ENCODE assay signal across 1 cellular context in the genomic region with DNA sequence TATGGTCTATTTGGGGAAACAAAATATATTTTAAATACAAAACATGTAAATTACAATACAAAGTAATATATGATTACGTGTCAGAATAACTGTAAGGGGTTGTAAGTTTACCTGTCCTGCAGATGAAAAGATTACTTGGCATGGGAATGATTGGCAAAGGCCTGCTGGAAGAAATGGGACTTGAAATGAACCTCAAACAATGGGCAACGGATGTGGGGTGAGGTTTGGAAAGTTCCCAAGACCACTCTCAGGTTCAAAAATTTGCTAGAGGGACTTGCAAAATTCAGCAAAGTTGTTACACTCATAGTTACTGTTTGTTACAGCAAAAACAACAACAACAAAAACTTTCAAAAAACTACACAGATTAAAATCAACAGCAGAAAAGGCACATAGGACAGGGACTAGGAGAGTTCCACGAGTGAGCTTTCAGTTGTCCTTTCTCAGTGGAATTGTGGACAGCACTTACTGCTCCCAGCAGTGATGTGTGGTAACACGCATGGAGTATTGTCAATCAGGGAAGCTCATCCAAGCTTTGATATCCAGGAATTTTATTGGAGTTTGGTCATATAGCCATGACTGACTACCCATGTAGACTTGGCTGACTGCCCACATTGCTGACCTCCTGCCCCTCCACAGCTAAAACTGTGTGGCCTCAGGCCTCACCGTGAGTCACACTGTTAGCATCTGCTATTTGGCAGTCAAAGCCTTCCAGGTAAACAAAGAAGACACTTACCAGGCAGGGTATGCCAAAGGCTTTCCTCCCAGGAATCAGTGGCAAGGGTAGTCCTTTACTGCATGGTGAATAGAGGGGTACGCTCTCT.
TF ChIP-seq lines count a peak whose summit lies in the region.

No MANE protein-coding gene starts in this region.

TF ChIP-seq in HepG2, 621 proteins besides CTCF, POLR2A, EP300 and RAD21 (continued from another document and continues in another):
- TF ChIP-seq ZNF407 (CRISPR knock-in tag; IDR thresholded peaks at IDR 0.05; ENCODE audit: not compliant biosample characterization) (no peak), NFYC (CRISPR knock-in tag; IDR thresholded peaks at IDR 0.05) (no peak), ZNF326 (CRISPR knock-in tag; IDR thresholded peaks at IDR 0.05; ENCODE audit: borderline replicate concordance) (no peak), SALL1 (CRISPR knock-in tag; IDR thresholded peaks at IDR 0.05) (peak; percentile 99), ZNF317 (CRISPR knock-in tag; IDR thresholded peaks at IDR 0.05) (no peak), PITX1 (CRISPR knock-in tag; IDR thresholded peaks at IDR 0.05) (peak; percentile 33; the same call in 1 of the 2 replicates), NFAT5 (CRISPR knock-in tag; IDR thresholded peaks at IDR 0.05) (no peak), SPEN (CRISPR knock-in tag; IDR thresholded peaks at IDR 0.05; ENCODE audit: low read depth) (no peak), ZNF205 (CRISPR knock-in tag; IDR thresholded peaks at IDR 0.05) (no peak), ZBTB21 (CRISPR knock-in tag; IDR thresholded peaks at IDR 0.05) (no peak), ZBTB8A (CRISPR knock-in tag; IDR thresholded peaks at IDR 0.05; ENCODE audit: borderline replicate concordance, low read depth) (no peak), ZFP91 (CRISPR knock-in tag; IDR thresholded peaks at IDR 0.05; ENCODE audit: borderline replicate concordance) (no peak), BATF2 (CRISPR knock-in tag; IDR thresholded peaks at IDR 0.05) (no peak), ZBTB42 (CRISPR knock-in tag; IDR thresholded peaks at IDR 0.05) (no peak), ZNF7 (CRISPR knock-in tag; IDR thresholded peaks at IDR 0.05) (peak; percentile 46; the same call in 1 of the 2 replicates), ZNF24 (IDR thresholded peaks at IDR 0.05) (no peak), ZNF777 (CRISPR knock-in tag; IDR thresholded peaks at IDR 0.05) (no peak), SNAI1 (CRISPR knock-in tag; IDR thresholded peaks at IDR 0.05; ENCODE audit: borderline replicate concordance) (no peak), ZNF75D (CRISPR knock-in tag; IDR thresholded peaks at IDR 0.05; ENCODE audit: borderline replicate concordance) (no peak)
- TF ChIP-seq, protein P1, sequence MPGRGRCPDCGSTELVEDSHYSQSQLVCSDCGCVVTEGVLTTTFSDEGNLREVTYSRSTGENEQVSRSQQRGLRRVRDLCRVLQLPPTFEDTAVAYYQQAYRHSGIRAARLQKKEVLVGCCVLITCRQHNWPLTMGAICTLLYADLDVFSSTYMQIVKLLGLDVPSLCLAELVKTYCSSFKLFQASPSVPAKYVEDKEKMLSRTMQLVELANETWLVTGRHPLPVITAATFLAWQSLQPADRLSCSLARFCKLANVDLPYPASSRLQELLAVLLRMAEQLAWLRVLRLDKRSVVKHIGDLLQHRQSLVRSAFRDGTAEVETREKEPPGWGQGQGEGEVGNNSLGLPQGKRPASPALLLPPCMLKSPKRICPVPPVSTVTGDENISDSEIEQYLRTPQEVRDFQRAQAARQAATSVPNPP (CRISPR knock-in tag; IDR thresholded peaks at IDR 0.05), result no peak
- TF ChIP-seq, protein P2, sequence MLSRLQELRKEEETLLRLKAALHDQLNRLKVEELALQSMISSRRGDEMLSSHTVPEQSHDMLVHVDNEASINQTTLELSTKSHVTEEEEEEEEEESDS (CRISPR knock-in tag; IDR thresholded peaks at IDR 0.05; ENCODE audit: borderline replicate concordance), result no peak
- TF ChIP-seq, protein P3, sequence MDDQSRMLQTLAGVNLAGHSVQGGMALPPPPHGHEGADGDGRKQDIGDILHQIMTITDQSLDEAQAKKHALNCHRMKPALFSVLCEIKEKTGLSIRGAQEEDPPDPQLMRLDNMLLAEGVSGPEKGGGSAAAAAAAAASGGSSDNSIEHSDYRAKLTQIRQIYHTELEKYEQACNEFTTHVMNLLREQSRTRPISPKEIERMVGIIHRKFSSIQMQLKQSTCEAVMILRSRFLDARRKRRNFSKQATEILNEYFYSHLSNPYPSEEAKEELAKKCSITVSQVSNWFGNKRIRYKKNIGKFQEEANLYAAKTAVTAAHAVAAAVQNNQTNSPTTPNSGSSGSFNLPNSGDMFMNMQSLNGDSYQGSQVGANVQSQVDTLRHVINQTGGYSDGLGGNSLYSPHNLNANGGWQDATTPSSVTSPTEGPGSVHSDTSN (CRISPR knock-in tag; IDR thresholded peaks at IDR 0.05; ENCODE audit: borderline replicate concordance), result no peak
- TF ChIP-seq, protein P4, sequence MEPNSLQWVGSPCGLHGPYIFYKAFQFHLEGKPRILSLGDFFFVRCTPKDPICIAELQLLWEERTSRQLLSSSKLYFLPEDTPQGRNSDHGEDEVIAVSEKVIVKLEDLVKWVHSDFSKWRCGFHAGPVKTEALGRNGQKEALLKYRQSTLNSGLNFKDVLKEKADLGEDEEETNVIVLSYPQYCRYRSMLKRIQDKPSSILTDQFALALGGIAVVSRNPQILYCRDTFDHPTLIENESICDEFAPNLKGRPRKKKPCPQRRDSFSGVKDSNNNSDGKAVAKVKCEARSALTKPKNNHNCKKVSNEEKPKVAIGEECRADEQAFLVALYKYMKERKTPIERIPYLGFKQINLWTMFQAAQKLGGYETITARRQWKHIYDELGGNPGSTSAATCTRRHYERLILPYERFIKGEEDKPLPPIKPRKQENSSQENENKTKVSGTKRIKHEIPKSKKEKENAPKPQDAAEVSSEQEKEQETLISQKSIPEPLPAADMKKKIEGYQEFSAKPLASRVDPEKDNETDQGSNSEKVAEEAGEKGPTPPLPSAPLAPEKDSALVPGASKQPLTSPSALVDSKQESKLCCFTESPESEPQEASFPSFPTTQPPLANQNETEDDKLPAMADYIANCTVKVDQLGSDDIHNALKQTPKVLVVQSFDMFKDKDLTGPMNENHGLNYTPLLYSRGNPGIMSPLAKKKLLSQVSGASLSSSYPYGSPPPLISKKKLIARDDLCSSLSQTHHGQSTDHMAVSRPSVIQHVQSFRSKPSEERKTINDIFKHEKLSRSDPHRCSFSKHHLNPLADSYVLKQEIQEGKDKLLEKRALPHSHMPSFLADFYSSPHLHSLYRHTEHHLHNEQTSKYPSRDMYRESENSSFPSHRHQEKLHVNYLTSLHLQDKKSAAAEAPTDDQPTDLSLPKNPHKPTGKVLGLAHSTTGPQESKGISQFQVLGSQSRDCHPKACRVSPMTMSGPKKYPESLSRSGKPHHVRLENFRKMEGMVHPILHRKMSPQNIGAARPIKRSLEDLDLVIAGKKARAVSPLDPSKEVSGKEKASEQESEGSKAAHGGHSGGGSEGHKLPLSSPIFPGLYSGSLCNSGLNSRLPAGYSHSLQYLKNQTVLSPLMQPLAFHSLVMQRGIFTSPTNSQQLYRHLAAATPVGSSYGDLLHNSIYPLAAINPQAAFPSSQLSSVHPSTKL (CRISPR knock-in tag; IDR thresholded peaks at IDR 0.05), result peak; percentile 97
- TF ChIP-seq, protein P5, sequence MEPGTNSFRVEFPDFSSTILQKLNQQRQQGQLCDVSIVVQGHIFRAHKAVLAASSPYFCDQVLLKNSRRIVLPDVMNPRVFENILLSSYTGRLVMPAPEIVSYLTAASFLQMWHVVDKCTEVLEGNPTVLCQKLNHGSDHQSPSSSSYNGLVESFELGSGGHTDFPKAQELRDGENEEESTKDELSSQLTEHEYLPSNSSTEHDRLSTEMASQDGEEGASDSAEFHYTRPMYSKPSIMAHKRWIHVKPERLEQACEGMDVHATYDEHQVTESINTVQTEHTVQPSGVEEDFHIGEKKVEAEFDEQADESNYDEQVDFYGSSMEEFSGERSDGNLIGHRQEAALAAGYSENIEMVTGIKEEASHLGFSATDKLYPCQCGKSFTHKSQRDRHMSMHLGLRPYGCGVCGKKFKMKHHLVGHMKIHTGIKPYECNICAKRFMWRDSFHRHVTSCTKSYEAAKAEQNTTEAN (CRISPR knock-in tag; conservative IDR thresholded peaks at IDR 0.05), result no peak
